16 cellular contexts compared by ENCODE assay signal in the genomic region with DNA sequence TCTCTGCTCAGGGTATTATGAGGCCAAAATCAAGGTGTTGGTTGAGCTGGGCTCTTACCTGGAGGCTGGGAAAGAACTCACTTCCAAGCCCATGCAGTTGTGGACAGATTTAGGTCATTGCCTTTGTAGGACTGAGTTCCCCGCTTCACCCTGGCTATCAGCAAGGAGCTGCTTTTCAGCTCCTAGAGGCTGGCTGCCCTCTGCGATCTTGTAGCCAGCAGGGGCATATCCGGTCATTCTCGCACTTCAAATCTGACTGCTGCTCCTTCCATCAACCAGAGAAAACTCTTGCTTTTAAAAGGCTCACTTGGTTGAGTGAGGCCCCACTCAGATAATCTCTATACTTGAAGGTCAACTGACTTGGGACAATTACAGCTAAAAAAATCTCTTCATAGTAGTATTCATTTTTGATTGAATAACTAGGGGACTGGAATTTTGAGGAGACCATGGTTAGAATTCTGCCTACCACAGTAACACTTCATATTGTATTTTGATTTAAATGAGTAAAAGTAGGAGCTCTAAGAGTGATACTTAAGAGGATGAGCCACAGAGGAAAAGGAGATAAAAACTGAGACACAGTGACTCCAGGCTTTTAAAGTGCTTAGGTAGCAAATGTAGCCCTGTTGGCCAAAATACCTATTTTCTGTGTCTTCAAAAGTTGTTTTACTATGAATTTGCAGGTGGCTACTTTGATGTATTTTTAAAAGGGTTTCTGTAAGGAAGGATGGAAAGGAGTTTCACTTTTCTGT.
A peak's percentile ranks its signal among the peaks of the same experiment; 100 is the strongest.
DNase-seq lines count a peak whose midpoint lies in the region; ATAC-seq, FAIRE-seq and TF ChIP-seq lines count a peak whose summit lies in the region.
"Had no signal": no experiment of that assay in that cellular context is flagged by ENCODE, and none has a peak within 500 bp of the region (broad histone marks: within the 10 kb centered on the region; RNA-seq: fewer than 3 reads in every experiment).

No MANE protein-coding gene starts in this region.

- no peak for TF ChIP-seq POLR2A in H1 (IDR thresholded peaks at IDR 0.05; ENCODE audit: control extremely low read depth in 1 of 2, low read depth in 2 of 2, low read length in 2 of 2)

- no peak overlapping the region for H4K91ac ChIP-seq in H1 (replicated peaks; ENCODE audit: insufficient read length, low read length)

- no peaks in the 10 kb centered on the region for H3K9me2 ChIP-seq in PC-3 (replicated peaks; ENCODE audit: low read length)

- no peak; a peak in 1 of 4 replicates for TF ChIP-seq RAD21 in H1 (IDR thresholded peaks at IDR 0.05 in 1 of 2, conservative IDR thresholded peaks at IDR 0.05 in 1 of 2; ENCODE audit: low read depth in 2 of 2, low read length in 2 of 2)

- H3K9ac ChIP-seq in PC-3 (ENCODE audit: low read length), result no peak overlapping the region
- no peak overlapping the region for H3K9ac ChIP-seq in H1 (replicated peaks in 1 of 4; ENCODE audit: extremely low read depth in 1 of 4, low read depth in 3 of 4, low read length in 3 of 4)

- no peaks in the 10 kb centered on the region for H3K27me3 ChIP-seq in PC-3 (ENCODE audit: low read length)
- H3K27me3 ChIP-seq in H1 (replicated peaks in 1 of 4; ENCODE audit: control insufficient read depth in 3 of 4, extremely low read depth in 1 of 4, insufficient read depth in 3 of 4, low read length in 3 of 4), result no peaks in the 10 kb centered on the region
- no peaks in the 10 kb centered on the region for H3K27me3 ChIP-seq in iPS DF 6.9 (ENCODE audit: control insufficient read depth, insufficient read depth, low read length)
- H3K27me3 ChIP-seq: ascending aorta, dorsolateral prefrontal cortex had no signal

- CTCF ChIA-PET in PC-3 (lab: Charles Lee), result no interaction called here
- CTCF ChIA-PET in H1 (lab: Charles Lee; ENCODE audit: partially characterized antibody), result interaction anchor here (0.8 to 1.1 kb wide), 4 partner anchors 9 to 106 kb away, joined by 3 read pairs; no protein-coding TSS in a partner anchor

- no peak overlapping the region for H2BK15ac ChIP-seq in H1 (ENCODE audit: low read length)

- no peak overlapping the region for H3K56ac ChIP-seq in H1 (replicated peaks; ENCODE audit: insufficient read length, low read depth, low read length)

- no peak overlapping the region for H2BK12ac ChIP-seq in H1 (ENCODE audit: low read depth, low read length)

- no peaks in the 10 kb centered on the region for H3F3A ChIP-seq in PC-3 (ENCODE audit: low read length, unreplicated experiment)

- BruUV-seq in PC-3 (replicated peaks; lab: Mats Ljungman, UMichigan), result no TSS peak

- no peak overlapping the region for H2BK20ac ChIP-seq in H1 (ENCODE audit: low read length)

- intact Hi-C loops in PC-3 (cut with micrococcal nuclease), result no loop called here

- H3K23me2 ChIP-seq in H1 (ENCODE audit: low read depth, low read length), result no peaks in the 10 kb centered on the region

- peak; percentile 48 for FAIRE-seq in H1 (lab: Jason Lieb, UNC)

- H3K4ac ChIP-seq in H1 (replicated peaks; ENCODE audit: insufficient read length, low read depth, low read length), result no peak overlapping the region

- DNase-seq in PC-3, result no peak
- DNase-seq in H1 (ENCODE audit: low read depth in 1 of 2, low spot score in 2 of 2), result peak; percentile 29 to 55
- DNase-seq in iPS DF 6.9 (ENCODE audit: low read depth, low spot score), result peak; percentile 29
- DNase-seq in skeletal muscle cell (ENCODE audit: low read depth), result no peak
- no peak for DNase-seq in activated gamma-delta T cell treated with Interleukin-2 at 50 U/mL for 16 hours
- DNase-seq: activated CD8-positive, alpha-beta T cell treated with anti-CD3 and anti-CD28 coated beads for 36 hours; activated effector memory CD4-positive, alpha-beta T cell treated with anti-CD3 and anti-CD28 coated beads, Interleukin-2, amount 50 U/mL, for 16 hours; C1 segment of cervical spinal cord; DMS53; dorsolateral prefrontal cortex; mucosa of descending colon; NCI-H510A treated with DMSO at 0.1 percent for 48 hours had no signal

- no peak overlapping the region for H2BK5ac ChIP-seq in H1 (ENCODE audit: low read depth, low read length)

- H3K4me3 ChIP-seq in PC-3 (ENCODE audit: low read length) (no peak overlapping the region), H1 (ENCODE audit: extremely low read depth in 1 of 4, insufficient read depth in 2 of 4, low read depth in 3 of 4, low read length in 4 of 4) (no peak overlapping the region), iPS DF 6.9 (ENCODE audit: low read length) (no peak overlapping the region), skeletal muscle cell (ENCODE audit: low read depth, low read length) (peak overlapping the region; percentile 6)
- H3K4me3 ChIP-seq: ascending aorta, dorsolateral prefrontal cortex, mucosa of descending colon had no signal

- H3K27ac ChIP-seq in PC-3 (ENCODE audit: low read length) (no peak overlapping the region), H1 (ENCODE audit: low read depth, low read length) (no peak overlapping the region), iPS DF 6.9 (ENCODE audit: low read length) (no peak overlapping the region)
- H3K27ac ChIP-seq: ascending aorta had no signal

- no peak overlapping the region for H3K14ac ChIP-seq in H1 (ENCODE audit: insufficient read length)

- H3K79me2 ChIP-seq in PC-3 (ENCODE audit: low read length), result no peaks in the 10 kb centered on the region
- H3K79me2 ChIP-seq in H1 (ENCODE audit: control insufficient read depth in 1 of 2, insufficient read depth in 2 of 2, low read length in 2 of 2), result no peaks in the 10 kb centered on the region

- no peak for TF ChIP-seq EP300 in H1 (IDR thresholded peaks at IDR 0.05; ENCODE audit: borderline replicate concordance in 1 of 2, low read depth in 2 of 2, low read length in 2 of 2)

- no peaks in the 10 kb centered on the region for H3K9me3 ChIP-seq in PC-3 (ENCODE audit: low read length)
- H3K9me3 ChIP-seq in H1 (ENCODE audit: insufficient read depth in 2 of 2, low read depth in 1 of 2, low read length in 1 of 2), result no peaks in the 10 kb centered on the region
- H3K9me3 ChIP-seq in iPS DF 6.9 (ENCODE audit: control insufficient read depth, insufficient read depth, low read length), result no peaks in the 10 kb centered on the region
- H3K9me3 ChIP-seq: ascending aorta, mucosa of descending colon had no signal

- no peak for ATAC-seq in PC-3
- no peak for ATAC-seq in GM21381 (IDR thresholded peaks at IDR 0.05; ENCODE audit: unreplicated experiment)
- ATAC-seq in HG02571 (IDR thresholded peaks at IDR 0.05; ENCODE audit: unreplicated experiment), result no peak
- ATAC-seq in HG02870 (IDR thresholded peaks at IDR 0.05; ENCODE audit: unreplicated experiment), result no peak
- ATAC-seq: activated CD8-positive, alpha-beta T cell treated with anti-CD3 and anti-CD28 coated beads for 36 hours; mucosa of descending colon had no signal

- WGBS in H1 (ENCODE audit: extremely low coverage in 1 of 2, insufficient coverage in 1 of 2, insufficient read length in 1 of 2, insufficient replicate concordance in 2 of 2, low coverage in 1 of 2, low lambda C conversion rate in 2 of 2, missing lambda C conversion rate in 1 of 2), 2 experiments, result 46% methylated on average over 4 of the region's 4 CpGs; no CpG with 5 or more reads in 1 of the 2 experiments
- WGBS in iPS DF 6.9 (ENCODE audit: insufficient coverage, insufficient read length), result no CpG with 5 or more reads among the region's 4 CpGs

- no peak overlapping the region for H4K8ac ChIP-seq in H1 (ENCODE audit: extremely low read depth, insufficient read depth, low read length)

- H2BK120ac ChIP-seq in H1 (replicated peaks; ENCODE audit: low read depth, low read length), result no peak overlapping the region

- H3K4me1 ChIP-seq in PC-3 (ENCODE audit: insufficient read depth, low read length) (peaks cover 13% of the 10 kb centered on the region; the same call in 1 of the 2 replicates), H1 (replicated peaks in 1 of 4; ENCODE audit: control insufficient read depth in 3 of 4, insufficient read depth in 4 of 4, low read length in 3 of 4) (peaks cover 0 to 4% (median 2%) of the 10 kb centered on the region in 4 experiments; a peak in 3 of 7 replicates), iPS DF 6.9 (ENCODE audit: control insufficient read depth, insufficient read depth, low read length) (peaks cover 3% of the 10 kb centered on the region; the same call in 1 of the 2 replicates)

- no peaks in the 10 kb centered on the region for H3K79me1 ChIP-seq in H1 (ENCODE audit: low read depth, low read length)

- H3K18ac ChIP-seq in H1 (ENCODE audit: extremely low read depth, low read length), result no peak overlapping the region

- no peak overlapping the region for H2AK5ac ChIP-seq in H1 (ENCODE audit: low read depth, low read length)

- H3K23ac ChIP-seq in H1 (ENCODE audit: insufficient read length), result no peak overlapping the region

- H3K4me2 ChIP-seq in PC-3 (ENCODE audit: low read length), result peak overlapping the region; percentile 28; the same call in 1 of the 2 replicates
- H3K4me2 ChIP-seq in H1 (ENCODE audit: insufficient read depth in 1 of 2, low read depth in 2 of 2, low read length in 2 of 2), result 0 out of 4 replicates have a peak overlapping the region, but pooled peaks of 1 of the 2 experiments have one; percentile 15

- POLR2A ChIA-PET in PC-3 (lab: Charles Lee; ENCODE audit: unreplicated experiment), result interaction anchor here (0.6 kb wide), 1 partner anchor 55 kb away, joined by 5 read pairs; no protein-coding TSS in a partner anchor
- POLR2A ChIA-PET in H1 (lab: Charles Lee; ENCODE audit: partially characterized antibody), result interaction anchor here (0.9 kb wide), 1 partner anchor 55 kb away, joined by 5 read pairs; no protein-coding TSS in a partner anchor

- no peak for TF ChIP-seq CTCF in PC-3 (conservative IDR thresholded peaks at IDR 0.05; ENCODE audit: low read depth, low read length)
- TF ChIP-seq CTCF in H1 (IDR thresholded peaks at IDR 0.05; ENCODE audit: control extremely low read depth in 1 of 3, insufficient read depth in 1 of 3, low read depth in 1 of 3, low read length in 3 of 3), result no peak

- H2AFZ ChIP-seq in PC-3 (ENCODE audit: low read length) (no peak overlapping the region), H1 (ENCODE audit: low read length) (no peak overlapping the region)

- H4K5ac ChIP-seq in H1 (ENCODE audit: insufficient read length, low read depth, low read length), result no peak overlapping the region

- H3K36me3 ChIP-seq in PC-3 (ENCODE audit: low read depth, low read length) (no peaks in the 10 kb centered on the region; the same call in none of the 2 replicates), H1 (ENCODE audit: control insufficient read depth in 2 of 4, insufficient read depth in 4 of 4, low read length in 3 of 4) (no peaks in the 10 kb centered on the region), iPS DF 6.9 (ENCODE audit: control insufficient read depth, insufficient read depth, low read length) (no peaks in the 10 kb centered on the region)

- H4K20me1 ChIP-seq in PC-3 (ENCODE audit: low read length), result no peaks in the 10 kb centered on the region
- no peaks in the 10 kb centered on the region for H4K20me1 ChIP-seq in H1 (replicated peaks in 1 of 2; ENCODE audit: control insufficient read depth in 1 of 2, insufficient read depth in 2 of 2, low read length in 2 of 2)

TF ChIP-seq in H1, 55 proteins besides CTCF, POLR2A, EP300 and RAD21 (continues in another document):
- TF ChIP-seq HDAC6 (IDR thresholded peaks at IDR 0.05; ENCODE audit: low read depth, low read length), result no peak
- TF ChIP-seq JUN (IDR thresholded peaks at IDR 0.05; ENCODE audit: low read depth, low read length), result no peak
- no peak for TF ChIP-seq SAP30 (IDR thresholded peaks at IDR 0.05; ENCODE audit: insufficient read depth, insufficient replicate concordance, low read length)
- peak; percentile 29 for TF ChIP-seq ASH2L (IDR thresholded peaks at IDR 0.05; ENCODE audit: low read length)

Comparison
In these comparisons a context has a peak if more than half of its experiments do, and no peak if none do; other contexts are left out.
1. DNase-seq: peak in H1 (2 of 2) and iPS DF 6.9 (single experiment); none in PC-3 (single experiment), skeletal muscle cell (single experiment) and activated gamma-delta T cell treated with Interleukin-2 at 50 U/mL for 16 hours (single experiment).